In genomic region chr7:129845972-129846327, GRCh38 we compare ENCODE assay signal across 1 cellular context.
A peak's percentile ranks its signal among the peaks of the same experiment; 100 is the strongest.
TF ChIP-seq lines count a peak whose summit lies in the region.

No MANE protein-coding gene starts in this region.

TF ChIP-seq in SK-N-SH, 30 proteins besides CTCF, POLR2A, EP300 and RAD21 (continued from another document):
- TF ChIP-seq ZBTB33 (IDR thresholded peaks at IDR 0.05; ENCODE audit: borderline replicate concordance, low read depth) (peak; percentile 33; the same call in 1 of the 2 replicates), FOXJ3 (CRISPR knock-in tag; IDR thresholded peaks at IDR 0.05) (no peak), SIN3A (IDR thresholded peaks at IDR 0.05; ENCODE audit: borderline replicate concordance, low read depth, low read length) (no peak), MEF2A (IDR thresholded peaks at IDR 0.05; ENCODE audit: borderline replicate concordance, low read depth) (peak; percentile 95), FOSL2 (IDR thresholded peaks at IDR 0.05; ENCODE audit: borderline replicate concordance, low read depth) (peak; percentile 96), NRF1 (IDR thresholded peaks at IDR 0.05; ENCODE audit: low read depth, low read length) (no peak), USF2 (IDR thresholded peaks at IDR 0.05; ENCODE audit: borderline replicate concordance, low read depth, low read length) (no peak), CHD2 (IDR thresholded peaks at IDR 0.05; ENCODE audit: low read length, partially characterized antibody) (no peak), ELF1 (IDR thresholded peaks at IDR 0.05) (0 out of 2 replicates have a peak, but pooled peaks have one; percentile 22), RFX5 (IDR thresholded peaks at IDR 0.05; ENCODE audit: low read length) (no peak), NFIC (IDR thresholded peaks at IDR 0.05; ENCODE audit: borderline replicate concordance) (peak; percentile 62), RCOR1 (IDR thresholded peaks at IDR 0.05; ENCODE audit: low read length) (no peak)
- TF ChIP-seq, protein P1, sequence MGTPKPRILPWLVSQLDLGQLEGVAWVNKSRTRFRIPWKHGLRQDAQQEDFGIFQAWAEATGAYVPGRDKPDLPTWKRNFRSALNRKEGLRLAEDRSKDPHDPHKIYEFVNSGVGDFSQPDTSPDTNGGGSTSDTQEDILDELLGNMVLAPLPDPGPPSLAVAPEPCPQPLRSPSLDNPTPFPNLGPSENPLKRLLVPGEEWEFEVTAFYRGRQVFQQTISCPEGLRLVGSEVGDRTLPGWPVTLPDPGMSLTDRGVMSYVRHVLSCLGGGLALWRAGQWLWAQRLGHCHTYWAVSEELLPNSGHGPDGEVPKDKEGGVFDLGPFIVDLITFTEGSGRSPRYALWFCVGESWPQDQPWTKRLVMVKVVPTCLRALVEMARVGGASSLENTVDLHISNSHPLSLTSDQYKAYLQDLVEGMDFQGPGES (IDR thresholded peaks at IDR 0.05; ENCODE audit: low read depth, low read length), result no peak
- TF ChIP-seq, protein P2, sequence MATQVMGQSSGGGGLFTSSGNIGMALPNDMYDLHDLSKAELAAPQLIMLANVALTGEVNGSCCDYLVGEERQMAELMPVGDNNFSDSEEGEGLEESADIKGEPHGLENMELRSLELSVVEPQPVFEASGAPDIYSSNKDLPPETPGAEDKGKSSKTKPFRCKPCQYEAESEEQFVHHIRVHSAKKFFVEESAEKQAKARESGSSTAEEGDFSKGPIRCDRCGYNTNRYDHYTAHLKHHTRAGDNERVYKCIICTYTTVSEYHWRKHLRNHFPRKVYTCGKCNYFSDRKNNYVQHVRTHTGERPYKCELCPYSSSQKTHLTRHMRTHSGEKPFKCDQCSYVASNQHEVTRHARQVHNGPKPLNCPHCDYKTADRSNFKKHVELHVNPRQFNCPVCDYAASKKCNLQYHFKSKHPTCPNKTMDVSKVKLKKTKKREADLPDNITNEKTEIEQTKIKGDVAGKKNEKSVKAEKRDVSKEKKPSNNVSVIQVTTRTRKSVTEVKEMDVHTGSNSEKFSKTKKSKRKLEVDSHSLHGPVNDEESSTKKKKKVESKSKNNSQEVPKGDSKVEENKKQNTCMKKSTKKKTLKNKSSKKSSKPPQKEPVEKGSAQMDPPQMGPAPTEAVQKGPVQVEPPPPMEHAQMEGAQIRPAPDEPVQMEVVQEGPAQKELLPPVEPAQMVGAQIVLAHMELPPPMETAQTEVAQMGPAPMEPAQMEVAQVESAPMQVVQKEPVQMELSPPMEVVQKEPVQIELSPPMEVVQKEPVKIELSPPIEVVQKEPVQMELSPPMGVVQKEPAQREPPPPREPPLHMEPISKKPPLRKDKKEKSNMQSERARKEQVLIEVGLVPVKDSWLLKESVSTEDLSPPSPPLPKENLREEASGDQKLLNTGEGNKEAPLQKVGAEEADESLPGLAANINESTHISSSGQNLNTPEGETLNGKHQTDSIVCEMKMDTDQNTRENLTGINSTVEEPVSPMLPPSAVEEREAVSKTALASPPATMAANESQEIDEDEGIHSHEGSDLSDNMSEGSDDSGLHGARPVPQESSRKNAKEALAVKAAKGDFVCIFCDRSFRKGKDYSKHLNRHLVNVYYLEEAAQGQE (IDR thresholded peaks at IDR 0.05; ENCODE audit: low read depth, low read length), result no peak
